8 cellular contexts compared by ENCODE assay signal in the genomic region with DNA sequence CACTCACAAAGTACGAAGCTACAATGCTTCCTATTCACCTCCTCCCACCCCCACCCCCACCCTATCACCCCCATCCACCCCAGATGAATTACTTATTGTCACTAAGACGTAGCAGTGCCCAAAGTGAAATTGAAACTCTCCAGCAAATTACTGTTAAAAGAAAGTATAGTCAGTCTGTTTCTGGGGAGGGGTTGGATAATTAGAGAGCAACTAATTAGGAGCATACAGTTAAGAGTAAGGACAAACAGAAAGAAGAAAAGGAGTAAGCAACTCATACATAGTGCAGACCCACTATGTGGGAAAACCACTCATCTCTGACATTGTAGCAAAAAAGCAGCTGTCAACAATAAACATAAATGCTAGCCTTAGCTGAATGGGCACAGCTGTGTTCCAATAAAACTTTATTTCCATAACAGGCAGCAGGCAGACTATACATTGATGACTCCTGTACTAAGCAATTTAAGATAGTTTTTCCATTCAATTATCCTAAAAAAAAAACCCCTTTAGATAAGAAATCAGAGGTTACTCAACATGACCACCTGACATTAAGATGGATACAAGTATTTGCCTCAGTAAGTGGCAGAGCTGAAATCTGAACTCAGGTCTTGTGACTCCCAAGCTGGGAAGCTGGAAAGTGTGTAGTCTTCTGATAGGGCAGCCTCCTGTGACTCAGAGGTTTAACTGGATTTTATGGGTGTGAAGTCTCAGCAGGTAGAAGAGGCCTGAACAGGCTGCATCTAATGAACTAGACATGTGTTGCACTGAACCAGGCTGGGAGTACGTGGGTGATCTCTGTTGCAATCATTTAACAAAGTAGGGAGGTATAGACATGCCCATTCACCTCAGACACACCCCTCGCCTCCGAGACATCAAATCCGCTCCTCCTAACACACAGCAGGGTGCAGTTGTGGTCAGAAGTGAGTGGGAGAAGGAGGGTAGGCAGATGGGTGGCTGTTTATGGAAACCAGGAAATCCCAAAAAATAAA.
A peak's percentile ranks its signal among the peaks of the same experiment; 100 is the strongest.
DNase-seq lines count a peak whose midpoint lies in the region; ATAC-seq, FAIRE-seq and TF ChIP-seq lines count a peak whose summit lies in the region.

No MANE protein-coding gene starts in this region.

- TF ChIP-seq POLR2A in GM12892 (IDR thresholded peaks at IDR 0.05; ENCODE audit: low read depth, low read length): no peak

- peak; percentile 74 for FAIRE-seq in GM12892 (lab: Jason Lieb, UNC)

- DNase-seq in GM12892 (ENCODE audit: insufficient read length): no peak
- DNase-seq in OCI-M1 (lab: John Stamatoyannopoulos, UW): peak; percentile 62
- peak; percentile 41 for DNase-seq in fibroblast of pulmonary artery (ENCODE audit: low read depth)
- no peak for DNase-seq in NCI-H774 (lab: John Stamatoyannopoulos, UW)
- DNase-seq in ureter (ENCODE audit: low spot score): no peak

- no peak overlapping the region for H3K4me3 ChIP-seq in fibroblast of pulmonary artery (replicated peaks; ENCODE audit: low read depth, low read length)

- peak; percentile 35 for ATAC-seq in GM21619 (IDR thresholded peaks at IDR 0.05; ENCODE audit: unreplicated experiment)
- ATAC-seq in GM19455 (IDR thresholded peaks at IDR 0.05; ENCODE audit: unreplicated experiment): no peak
- no peak for ATAC-seq in GM18520 (IDR thresholded peaks at IDR 0.05; ENCODE audit: unreplicated experiment)

- TF ChIP-seq CTCF in fibroblast of pulmonary artery (IDR thresholded peaks at IDR 0.05; ENCODE audit: low read length, missing control alignments): no peak

Comparison
In these comparisons a context has a peak if more than half of its experiments do, and no peak if none do; other contexts are left out.
1. DNase-seq: peak in OCI-M1 (single experiment) and fibroblast of pulmonary artery (single experiment); none in GM12892 (single experiment), NCI-H774 (single experiment) and ureter (single experiment).